Comparison of ENCODE assay signal across 1 cellular context in the genomic region with DNA sequence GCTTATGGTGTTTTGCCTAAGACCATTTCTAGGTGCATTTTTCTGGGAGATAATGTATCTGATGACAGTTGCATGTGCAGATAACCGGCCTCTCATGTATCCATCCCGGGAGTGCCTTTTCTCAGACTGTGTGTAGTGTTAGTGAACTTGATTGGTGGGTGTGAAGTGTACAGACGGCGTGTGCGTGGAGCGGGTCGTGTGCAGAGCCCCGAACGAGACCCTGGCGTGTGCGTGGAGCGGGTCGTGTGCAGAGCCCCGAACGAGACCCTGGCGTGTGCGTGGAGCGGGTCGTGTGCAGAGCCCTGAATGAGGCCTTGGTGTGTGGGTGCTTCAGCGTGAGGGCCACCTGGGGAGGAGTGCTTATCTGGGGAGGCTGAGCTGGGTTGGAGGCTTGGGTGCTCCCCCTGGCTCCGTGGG.
TF ChIP-seq lines count a peak whose summit lies in the region.

No MANE protein-coding gene starts in this region.

TF ChIP-seq in K562, 482 proteins besides CTCF, POLR2A, EP300 and RAD21 (continued from another document):
- TF ChIP-seq SNRNP70 (optimal IDR thresholded peaks at IDR 0.05; ENCODE audit: low read depth, low read length) (no peak), GABPB2 (CRISPR knock-in tag; conservative IDR thresholded peaks at IDR 0.05) (no peak), HDGF (IDR thresholded peaks at IDR 0.05) (0 out of 2 replicates have a peak, but pooled peaks have one; percentile 36), ADNP (tag; IDR thresholded peaks at IDR 0.05) (no peak), MAZ (CRISPR knock-in tag; conservative IDR thresholded peaks at IDR 0.05 in 1 of 2, IDR thresholded peaks at IDR 0.05 in 1 of 2) (peak in 1 of 2 experiments; percentile 12; a peak in 1 of 4 replicates), DIDO1 (tag; IDR thresholded peaks at IDR 0.05; ENCODE audit: low read depth) (no peak), ZNF668 (CRISPR knock-in tag; IDR thresholded peaks at IDR 0.05) (no peak), GATAD2A (IDR thresholded peaks at IDR 0.05) (peak; percentile 89), PML (IDR thresholded peaks at IDR 0.05; ENCODE audit: low read length) (peak; percentile 69; the same call in 1 of the 2 replicates), TCF7 (IDR thresholded peaks at IDR 0.05; ENCODE audit: borderline replicate concordance) (no peak), NONO (IDR thresholded peaks at IDR 0.05; ENCODE audit: low read depth in 2 of 2, low read length in 1 of 2) (no peak), PYGO2 (tag; IDR thresholded peaks at IDR 0.05) (no peak), USF1 (CRISPR knock-in tag; IDR thresholded peaks at IDR 0.05) (no peak), MBD2 (IDR thresholded peaks at IDR 0.05; ENCODE audit: borderline replicate concordance, low read depth) (no peak), ZNF586 (CRISPR knock-in tag; conservative IDR thresholded peaks at IDR 0.05) (no peak), KLF1 (tag; IDR thresholded peaks at IDR 0.05) (no peak), RFX5 (IDR thresholded peaks at IDR 0.05; ENCODE audit: low read depth, low read length) (no peak), ZNF551 (CRISPR knock-in tag; IDR thresholded peaks at IDR 0.05) (no peak), TFAM (CRISPR knock-in tag; conservative IDR thresholded peaks at IDR 0.05) (no peak), MTA2 (IDR thresholded peaks at IDR 0.05; ENCODE audit: low read depth) (peak; percentile 78), SRSF3 (IDR thresholded peaks at IDR 0.05; ENCODE audit: insufficient read depth, low read length) (no peak), ZNF609 (CRISPR knock-in tag; IDR thresholded peaks at IDR 0.05; ENCODE audit: borderline replicate concordance) (no peak), ZNF75A (CRISPR knock-in tag; IDR thresholded peaks at IDR 0.05) (no peak), ZFP91 (CRISPR knock-in tag; IDR thresholded peaks at IDR 0.05) (no peak), ZC3H8 (IDR thresholded peaks at IDR 0.05) (no peak), SOX6 (IDR thresholded peaks at IDR 0.05) (peak; percentile 56), TAF1 (IDR thresholded peaks at IDR 0.05; ENCODE audit: control insufficient read depth, extremely low read depth, insufficient read depth, low read length, severe bottlenecking) (no peak), ZNF561 (CRISPR knock-in tag; conservative IDR thresholded peaks at IDR 0.05) (no peak), ELF1 (tag; IDR thresholded peaks at IDR 0.05) (no peak), ZNF766 (CRISPR knock-in tag; conservative IDR thresholded peaks at IDR 0.05) (0 out of 2 replicates have a peak, but pooled peaks have one; percentile 20), ZNF217 (CRISPR knock-in tag; IDR thresholded peaks at IDR 0.05) (no peak), DMBX1 (CRISPR knock-in tag; IDR thresholded peaks at IDR 0.05; ENCODE audit: borderline replicate concordance) (no peak), ZBTB2 (IDR thresholded peaks at IDR 0.05) (peak; percentile 94)
